8 cellular contexts compared by ENCODE assay signal in genomic region chr17:82213251-82214011, GRCh38. TPM values are rescaled to one million over a fixed set of nuclear protein-coding genes. Genes with fewer than 3 reads are reported as not detected.
DNase-seq lines count a peak whose midpoint lies in the region; ATAC-seq and TF ChIP-seq lines count a peak whose summit lies in the region.

No MANE protein-coding gene starts in this region.

- peaks cover 14% of the 10 kb centered on the region for H3K27me3 ChIP-seq in ectodermal cell (ENCODE audit: control insufficient read depth, insufficient read depth, low read length, poor library complexity, severe bottlenecking)
- no peaks in the 10 kb centered on the region for H3K27me3 ChIP-seq in lung (ENCODE audit: control insufficient read depth, insufficient read depth)

- H3K9me3 ChIP-seq in ectodermal cell (ENCODE audit: control insufficient read depth, low read length) (no peaks in the 10 kb centered on the region), lung (ENCODE audit: control insufficient read depth in 2 of 2, insufficient read depth in 1 of 2, low read length in 1 of 2) (no peaks in the 10 kb centered on the region)

- no peaks in the 10 kb centered on the region for H3K36me3 ChIP-seq in ectodermal cell (ENCODE audit: control insufficient read depth, insufficient read depth, low read length)
- no peaks in the 10 kb centered on the region for H3K36me3 ChIP-seq in lung (ENCODE audit: control insufficient read depth in 2 of 2, insufficient read depth in 2 of 2, low read length in 2 of 2)

- peak; percentile 82 for DNase-seq in CMK (ENCODE audit: low read depth)
- DNase-seq in NB4 (ENCODE audit: low read depth): peak; percentile 74
- DNase-seq in activated CD4-positive, alpha-beta T cell treated with anti-CD3 and anti-CD28 coated beads for 48 hours: peak; percentile 65
- DNase-seq in lung (ENCODE audit: low spot score): no peak
- DNase-seq in stimulated activated CD8-positive, alpha-beta memory T cell treated with anti-CD3 and anti-CD28 coated beads, Interleukin-4, amount 100 ng/mL, for 4 hours (ENCODE audit: low read depth in 2 of 2, low spot score in 1 of 2): peak; percentile 78 to 82

- peak overlapping the region; percentile 38 for H3K4me3 ChIP-seq in NB4 (ENCODE audit: low read depth, low read length)
- H3K4me3 ChIP-seq in ectodermal cell (ENCODE audit: insufficient read depth, low read depth, low read length): peak overlapping the region; percentile 87
- H3K4me3 ChIP-seq in lung: peak overlapping the region; percentile 86

- TF ChIP-seq CTCF in NB4 (IDR thresholded peaks at IDR 0.05; ENCODE audit: low read depth, low read length) (no peak), lung (IDR thresholded peaks at IDR 0.05; ENCODE audit: control extremely low read depth, extremely low read depth) (no peak)

- WGBS in ectodermal cell, 2 experiments: 11 to 12% methylated on average over 36 to 37 of the region's 37 CpGs
- WGBS in lung, 2 donors: 9 to 15% methylated on average over 35 to 37 of the region's 37 CpGs

- H3K4me1 ChIP-seq in ectodermal cell (ENCODE audit: control insufficient read depth, insufficient read depth, low read length): no peaks in the 10 kb centered on the region
- H3K4me1 ChIP-seq in lung (ENCODE audit: control insufficient read depth in 2 of 2, insufficient read depth in 2 of 2, low read length in 2 of 2): peaks cover 0 to 21% of the 10 kb centered on the region in 2 donors

- H3K27ac ChIP-seq in ectodermal cell (ENCODE audit: insufficient read depth, low read depth, low read length, poor library complexity, severe bottlenecking) (no peak overlapping the region), lung (ENCODE audit: low read depth in 1 of 2, low read length in 1 of 2) (peak overlapping the region; percentile 71 to 83)

- ATAC-seq in GM21526 (IDR thresholded peaks at IDR 0.05; ENCODE audit: low FRiP score, unreplicated experiment) (peak; percentile 14), lung (ENCODE audit: insufficient read depth, low FRiP score) (no peak), GM18861 (IDR thresholded peaks at IDR 0.05; ENCODE audit: unreplicated experiment) (no peak)

- TF ChIP-seq POLR2A in NB4 (IDR thresholded peaks at IDR 0.05; ENCODE audit: extremely low read depth, insufficient read length): no peak

RNA-seq across cellular contexts. Expression of gene CCDC57, which starts 0.8 kb away (rescaled TPM):
- 37.2 TPM for polyA plus RNA-seq in ectodermal cell (2013, experiment 1 of 4)
- 38.4 TPM for polyA plus RNA-seq in ectodermal cell (2013, experiment 2 of 4)
- polyA plus RNA-seq in ectodermal cell (2013, experiment 3 of 4): 21.5 TPM
- polyA plus RNA-seq in ectodermal cell (2013, experiment 4 of 4): 24.8 TPM
- total RNA-seq in lung: 10 to 100 TPM; 33.2 to 89.4 TPM
- polyA plus RNA-seq in lung: 100 to 1,000 TPM in 1 of 2 donors, 10 to 100 TPM in 1; 60.4 to 128 TPM

RNA-seq across cellular contexts. Expression of gene SLC16A3, which starts 15.4 kb away (rescaled TPM):
- 5.1 TPM for polyA plus RNA-seq in ectodermal cell (2013, experiment 1 of 4)
- 2.7 TPM for polyA plus RNA-seq in ectodermal cell (2013, experiment 2 of 4)
- 10.1 TPM for polyA plus RNA-seq in ectodermal cell (2013, experiment 3 of 4)
- polyA plus RNA-seq in ectodermal cell (2013, experiment 4 of 4): 4.6 TPM
- 100 to 1,000 TPM in 1 of 2 donors, 10 to 100 TPM in 1; 31.0 to 154 TPM for total RNA-seq in lung
- 100 to 1,000 TPM in 1 of 2 donors, 10 to 100 TPM in 1; 33.2 to 309 TPM for polyA plus RNA-seq in lung
